ENCODE assay signal across 15 cellular contexts in genomic region chr12:83954939-83955601, GRCh38.
DNase-seq lines count a peak whose midpoint lies in the region; ATAC-seq, FAIRE-seq and TF ChIP-seq lines count a peak whose summit lies in the region.
"Had no signal": no experiment of that assay in that cellular context is flagged by ENCODE, and none has a peak within 500 bp of the region (broad histone marks: within the 10 kb centered on the region; RNA-seq: fewer than 3 reads in every experiment).

No MANE protein-coding gene starts in this region.

- no peak overlapping the region for H2AFZ ChIP-seq in GM23338

- ATAC-seq in A549 (no peak), GM23338 (peak; percentile 99), foreskin keratinocyte (no peak), gastrocnemius medialis (no peak), HG02571 (IDR thresholded peaks at IDR 0.05; ENCODE audit: unreplicated experiment) (no peak)
- ATAC-seq in stimulated activated memory B cell treated with anti-CD40 and anti-IgM and Interleukin-4, amounts not matched to agents 10 μg/mL and 1 μg/mL and 100 μg/mL, for 72 hours = no peak

- peak in 1 of 2 experiments; percentile 23; a peak in 2 of 5 replicates for TF ChIP-seq RAD21 in A549 (conservative IDR thresholded peaks at IDR 0.05 in 1 of 2, IDR thresholded peaks at IDR 0.05 in 1 of 2)

- CTCF ChIA-PET in A549 (lab: Yijun Ruan, JAX) = no interaction called here

- FAIRE-seq in A549 (lab: Jason Lieb, UNC) = no peak

- H3K4me1 ChIP-seq in A549 (peaks cover 6% of the 10 kb centered on the region; the same call in 1 of the 3 replicates), GM23338 (ENCODE audit: insufficient read depth) (peaks cover 13% of the 10 kb centered on the region; the same call in 1 of the 2 replicates), foreskin keratinocyte (peaks cover 9% of the 10 kb centered on the region), gastrocnemius medialis (no peaks in the 10 kb centered on the region)

- H3K27me3 ChIP-seq in GM23338 (ENCODE audit: insufficient read depth) = no peaks in the 10 kb centered on the region
- no peaks in the 10 kb centered on the region for H3K27me3 ChIP-seq in foreskin keratinocyte
- H3K27me3 ChIP-seq in gastrocnemius medialis = no peaks in the 10 kb centered on the region

- no peak overlapping the region for H3K4me2 ChIP-seq in A549
- peak overlapping the region; percentile 48 for H3K4me2 ChIP-seq in GM23338

- peaks cover 12% of the 10 kb centered on the region for H3K9me3 Mint-ChIP-seq in GM23338
- peaks cover 5% of the 10 kb centered on the region for H3K9me3 Mint-ChIP-seq in stimulated activated memory B cell treated with anti-CD40 and anti-IgM and Interleukin-4, amounts not matched to agents 10 μg/mL and 1 μg/mL and 100 μg/mL, for 72 hours

- TF ChIP-seq CTCF in A549 (IDR thresholded peaks at IDR 0.05) = 0 out of 3 replicates have a peak, but pooled peaks have one; percentile 20
- peak; percentile 63 to 64 for TF ChIP-seq CTCF in GM23338 (conservative IDR thresholded peaks at IDR 0.05; ENCODE audit: low read depth in 2 of 2)
- peak; percentile 46 for TF ChIP-seq CTCF in foreskin keratinocyte (conservative IDR thresholded peaks at IDR 0.05)
- TF ChIP-seq CTCF in gastrocnemius medialis (IDR thresholded peaks at IDR 0.05 in 4 of 5, conservative IDR thresholded peaks at IDR 0.05 in 1 of 5) = no peak

- in situ Hi-C loops in gastrocnemius medialis (cut with MboI; ENCODE audit: low sequenced_read_pairs in 4 of 4) = no loop called here

- TF ChIP-seq EP300 in A549 (IDR thresholded peaks at IDR 0.05) = no peak

- H3K36me3 ChIP-seq in GM23338 (ENCODE audit: insufficient read depth) = no peaks in the 10 kb centered on the region
- H3K36me3 ChIP-seq in gastrocnemius medialis = no peaks in the 10 kb centered on the region

- no peaks in the 10 kb centered on the region for H3K27me3 Mint-ChIP-seq in GM23338 (ENCODE audit: insufficient read depth, low read depth, poor library complexity)
- H3K27me3 Mint-ChIP-seq in stimulated activated memory B cell treated with anti-CD40 and anti-IgM and Interleukin-4, amounts not matched to agents 10 μg/mL and 1 μg/mL and 100 μg/mL, for 72 hours = no peaks in the 10 kb centered on the region
- H3K27me3 Mint-ChIP-seq: B cell had no signal

- H3K27ac ChIP-seq in A549 (no peak overlapping the region), GM23338 (ENCODE audit: low read depth) (peak overlapping the region; percentile 46; the same call in 1 of the 2 replicates), foreskin keratinocyte (no peak overlapping the region), gastrocnemius medialis (no peak overlapping the region)

- H3K27ac Mint-ChIP-seq in GM23338 = peak overlapping the region; percentile 72; the same call in 1 of the 2 replicates
- H3K27ac Mint-ChIP-seq in stimulated activated memory B cell treated with anti-CD40 and anti-IgM and Interleukin-4, amounts not matched to agents 10 μg/mL and 1 μg/mL and 100 μg/mL, for 72 hours = no peak overlapping the region
- H3K27ac Mint-ChIP-seq: B cell had no signal

- POLR2A ChIA-PET in A549 (lab: Yijun Ruan, JAX) = no interaction called here

- DNase-seq in A549 (ENCODE audit: low read depth in 1 of 2, low spot score in 1 of 2) (peak in 1 of 2 experiments; percentile 12), GM23338 (ENCODE audit: low spot score) (peak; percentile 73), RPMI8226 (peak; percentile 23), foreskin keratinocyte (peak in 1 of 2 donors; percentile 9), gastrocnemius medialis (no peak), NOMO-1 treated with DMSO at 0.1 percent for 48 hours (lab: John Stamatoyannopoulos, UW; ENCODE audit: unreplicated experiment) (no peak)
- DNase-seq: central memory CD4-positive, alpha-beta T cell; EL; erythroblast; NCI-H2081; stimulated activated CD4-positive, alpha-beta T cell treated with anti-CD3 and anti-CD28 coated beads, Interleukin-2, amount 100 ng/mL, for 48 hours; stimulated activated naive CD4-positive, alpha-beta T cell treated with Interleukin-2 at 50 U/mL for 16 hours had no signal

- TF ChIP-seq POLR2A in A549 (IDR thresholded peaks at IDR 0.05; ENCODE audit: low read length) = no peak
- no peak for TF ChIP-seq POLR2A in gastrocnemius medialis (IDR thresholded peaks at IDR 0.05)

- H4K20me1 ChIP-seq in GM23338 (replicated peaks; ENCODE audit: insufficient read depth) = no peaks in the 10 kb centered on the region

- H3K9me3 ChIP-seq in A549 = no peaks in the 10 kb centered on the region
- no peaks in the 10 kb centered on the region for H3K9me3 ChIP-seq in gastrocnemius medialis

- no peaks in the 10 kb centered on the region for H3K9me2 ChIP-seq in GM23338 (ENCODE audit: insufficient read depth)

- 45% methylated on average over 3 of the region's 3 CpGs for WGBS in A549 (ENCODE audit: missing lambda C conversion rate)

- no peaks in the 10 kb centered on the region for H3F3A ChIP-seq in GM23338 (replicated peaks; ENCODE audit: low read depth)

- no peaks in the 10 kb centered on the region for H3K79me2 ChIP-seq in GM23338 (replicated peaks; ENCODE audit: insufficient read depth)

- peaks cover 11% of the 10 kb centered on the region for H3K36me3 Mint-ChIP-seq in GM23338 (ENCODE audit: low read depth)
- no peaks in the 10 kb centered on the region for H3K36me3 Mint-ChIP-seq in stimulated activated memory B cell treated with anti-CD40 and anti-IgM and Interleukin-4, amounts not matched to agents 10 μg/mL and 1 μg/mL and 100 μg/mL, for 72 hours

- H3K4me1 Mint-ChIP-seq in GM23338 = peaks cover 24% of the 10 kb centered on the region
- no peaks in the 10 kb centered on the region for H3K4me1 Mint-ChIP-seq in stimulated activated memory B cell treated with anti-CD40 and anti-IgM and Interleukin-4, amounts not matched to agents 10 μg/mL and 1 μg/mL and 100 μg/mL, for 72 hours
- H3K4me1 Mint-ChIP-seq: B cell had no signal

- intact Hi-C loops in gastrocnemius medialis (cut with DNase I; ENCODE audit: low total_unique reads) = no loop called here

- H3K4me3 Mint-ChIP-seq in GM23338 = peak overlapping the region; percentile 21; the same call in 1 of the 3 replicates
- H3K4me3 Mint-ChIP-seq in stimulated activated memory B cell treated with anti-CD40 and anti-IgM and Interleukin-4, amounts not matched to agents 10 μg/mL and 1 μg/mL and 100 μg/mL, for 72 hours = no peak overlapping the region
- H3K4me3 Mint-ChIP-seq: B cell had no signal

- no peak overlapping the region for H3K4me3 ChIP-seq in A549
- H3K4me3 ChIP-seq in GM23338 = no peak overlapping the region
- H3K4me3 ChIP-seq in gastrocnemius medialis = no peak overlapping the region

TF ChIP-seq in A549, 52 proteins besides CTCF, POLR2A, EP300 and RAD21 (continues in another document):
- TF ChIP-seq ZC3H11A (IDR thresholded peaks at IDR 0.05) (no peak), FOSL2 (IDR thresholded peaks at IDR 0.05) (no peak), FOSL2 (CRISPR knock-in tag; IDR thresholded peaks at IDR 0.05) (no peak), ZFP36 (IDR thresholded peaks at IDR 0.05; ENCODE audit: borderline replicate concordance, partially characterized antibody) (no peak), POLR2AphosphoS2 (conservative IDR thresholded peaks at IDR 0.05; ENCODE audit: low read length) (no peak), BHLHE40 (IDR thresholded peaks at IDR 0.05; ENCODE audit: low read depth, low read length) (no peak), MAFK (IDR thresholded peaks at IDR 0.05; ENCODE audit: partially characterized antibody) (no peak), SREBF2 (IDR thresholded peaks at IDR 0.05) (no peak), KDM5A (IDR thresholded peaks at IDR 0.05) (no peak), TP53 (CRISPR knock-in tag; IDR thresholded peaks at IDR 0.05) (no peak), CHD2 (IDR thresholded peaks at IDR 0.05; ENCODE audit: low read length, partially characterized antibody) (no peak), CHD4 (IDR thresholded peaks at IDR 0.05; ENCODE audit: borderline replicate concordance) (no peak), E2F6 (IDR thresholded peaks at IDR 0.05; ENCODE audit: borderline replicate concordance, low read depth) (no peak), RCOR1 (IDR thresholded peaks at IDR 0.05; ENCODE audit: low read depth, low read length) (no peak)

TF ChIP-seq in GM23338, 12 proteins besides CTCF, POLR2A, EP300 and RAD21 (continues in another document):
- TF ChIP-seq EZH2 (IDR thresholded peaks at IDR 0.05; ENCODE audit: low read depth, unreplicated experiment) = no peak

Comparison
In these comparisons a context has a peak if more than half of its experiments do, and no peak if none do; other contexts are left out.
1. DNase-seq: peak in GM23338 (single experiment) and RPMI8226 (single experiment); none in gastrocnemius medialis (0 of 2) and NOMO-1 treated with DMSO at 0.1 percent for 48 hours (single experiment).
2. CTCF ChIP-seq: peak in A549 (single experiment), GM23338 (2 of 2) and foreskin keratinocyte (single experiment); none in gastrocnemius medialis (0 of 5).